26 cellular contexts compared by ENCODE assay signal in genomic region chr20:46594725-46595124, GRCh38. TPM values are rescaled to one million over a fixed set of nuclear protein-coding genes. Genes with fewer than 3 reads are reported as not detected.
"Had no signal": no experiment of that assay in that cellular context is flagged by ENCODE, and none has a peak within 500 bp of the region (broad histone marks: within the 10 kb centered on the region; RNA-seq: fewer than 3 reads in every experiment).

No MANE protein-coding gene starts in this region.

- H3K27ac ChIP-seq: HL-60, KMS-11, RWPE1 had no signal

- H3K4me3 Mint-ChIP-seq: IgD-negative memory B cell had no signal

- H3K4me3 ChIP-seq: K562 had no signal

- H3K9me3 ChIP-seq: SK-N-SH had no signal

- H3K9me2 ChIP-seq: SK-N-SH had no signal

- ATAC-seq: K562, Panc1, PC-3 had no signal

- DNase-seq: Kasumi-1; MM.1S; NCI-H1092 treated with DMSO at 0.1 percent for 48 hours; NCI-H1436 treated with DMSO at 0.1 percent for 48 hours; NCI-H1694; NCI-H187 treated with DMSO at 0.1 percent for 48 hours; NCI-H2029 treated with DMSO at 0.1 percent for 48 hours; NCI-H2171 treated with DMSO at 0.1 percent for 48 hours; NCI-H524; NCI-H69; NCI-H774; NK-92 treated with Interleukin-12 subunit alpha and Interleukin-12 subunit beta, amount 100 ng/mL, for 24 hours; PC-3; SHP77; SK-N-SH; SW 1271 had no signal

- FAIRE-seq: K562 had no signal

- H3K27ac Mint-ChIP-seq: IgD-negative memory B cell had no signal

- H3K4me1 Mint-ChIP-seq: IgD-negative memory B cell had no signal

- H3K4me2 ChIP-seq: KMS-11, SK-N-SH had no signal

RNA-seq across cellular contexts. Expression of gene OCSTAMP, which starts 44.3 kb away (rescaled TPM):
- total RNA-seq: K562, M059J, NCI-H460, OCI-LY7, PC-3, SK-MEL-5 had no signal
- polyA plus RNA-seq: IgD-negative memory B cell, K562, SK-N-SH had no signal

RNA-seq across cellular contexts. Expression of gene SLC13A3, which starts 56.5 kb away (rescaled TPM):
- total RNA-seq: M059J, NCI-H460, OCI-LY7, PC-3 had no signal
- polyA plus RNA-seq: IgD-negative memory B cell had no signal
